20 cellular contexts compared by ENCODE assay signal in genomic region chr14:34257505-34257904, GRCh38.
A peak's percentile ranks its signal among the peaks of the same experiment; 100 is the strongest.
DNase-seq lines count a peak whose midpoint lies in the region; ATAC-seq, FAIRE-seq and TF ChIP-seq lines count a peak whose summit lies in the region.
"Had no signal": no experiment of that assay in that cellular context is flagged by ENCODE, and none has a peak within 500 bp of the region (broad histone marks: within the 10 kb centered on the region; RNA-seq: fewer than 3 reads in every experiment).

No MANE protein-coding gene starts in this region.

- peak overlapping the region; percentile 8 for H2AFZ ChIP-seq in keratinocyte (ENCODE audit: control insufficient read depth, low read length)

- no peaks in the 10 kb centered on the region for H3K9me1 ChIP-seq in keratinocyte (ENCODE audit: control insufficient read depth, extremely low read depth, insufficient read depth, low read length)

- no peaks in the 10 kb centered on the region for H3K27me3 Mint-ChIP-seq in type B pancreatic cell

- H3K4me1 Mint-ChIP-seq in type B pancreatic cell (ENCODE audit: unreplicated experiment), result peaks cover 3% of the 10 kb centered on the region
- H3K4me1 Mint-ChIP-seq: CD8-positive, alpha-beta memory T cell had no signal

- FAIRE-seq in keratinocyte (lab: Jason Lieb, UNC), result peak; percentile 73
- FAIRE-seq: A204.1, GM12878 had no signal

- TF ChIP-seq POLR2A in body of pancreas (IDR thresholded peaks at IDR 0.05), result no peak

- H3K79me2 ChIP-seq in keratinocyte (ENCODE audit: control insufficient read depth, insufficient read depth, low read length), result no peaks in the 10 kb centered on the region

- dilution Hi-C loops in keratinocyte (cut with MboI; ENCODE audit: extremely low pct_ligation_motif_present, low sequenced_read_pairs), result no loop called here

- no peaks in the 10 kb centered on the region for H4K20me1 ChIP-seq in keratinocyte (ENCODE audit: control insufficient read depth, extremely low read depth, insufficient read depth, low read length)

- TF ChIP-seq CTCF in body of pancreas (IDR thresholded peaks at IDR 0.05) (no peak), keratinocyte (optimal IDR thresholded peaks at IDR 0.05 in 1 of 3, IDR thresholded peaks at IDR 0.05 in 1 of 3, conservative IDR thresholded peaks at IDR 0.05 in 1 of 3; ENCODE audit: extremely low read depth in 1 of 3, insufficient read depth in 2 of 3, low read length in 3 of 3) (no peak), type B pancreatic cell (conservative IDR thresholded peaks at IDR 0.05) (no peak)

- H3K4me3 ChIP-seq in body of pancreas (no peak overlapping the region), keratinocyte (ENCODE audit: control insufficient read depth in 2 of 3, extremely low read depth in 1 of 3, insufficient read depth in 2 of 3, low read depth in 1 of 3, low read length in 3 of 3) (no peak overlapping the region)
- H3K4me3 ChIP-seq: GM12878, Peyer's patch, SJCRH30 had no signal

- H3K27me3 ChIP-seq in body of pancreas (no peaks in the 10 kb centered on the region), keratinocyte (ENCODE audit: control insufficient read depth, extremely low read depth, insufficient read depth, low read length) (no peaks in the 10 kb centered on the region)
- H3K27me3 ChIP-seq: Peyer's patch, SJCRH30 had no signal

- peak overlapping the region; percentile 82 for H3K27ac Mint-ChIP-seq in type B pancreatic cell
- H3K27ac Mint-ChIP-seq: CD8-positive, alpha-beta memory T cell had no signal

- peak overlapping the region; percentile 18 for H3K4me2 ChIP-seq in keratinocyte (ENCODE audit: control insufficient read depth, extremely low read depth, insufficient read depth, low read depth, low read length)

- H3K9me3 ChIP-seq in body of pancreas (no peaks in the 10 kb centered on the region), keratinocyte (ENCODE audit: control insufficient read depth, low read depth, low read length) (no peaks in the 10 kb centered on the region)
- H3K9me3 ChIP-seq: Peyer's patch, SJCRH30 had no signal

- H3K36me3 ChIP-seq in body of pancreas (replicated peaks in 1 of 2; ENCODE audit: insufficient read depth in 1 of 2, low read depth in 2 of 2), result no peaks in the 10 kb centered on the region
- no peaks in the 10 kb centered on the region for H3K36me3 ChIP-seq in keratinocyte (ENCODE audit: control insufficient read depth in 2 of 2, extremely low read depth in 1 of 2, insufficient read depth in 2 of 2, low read length in 2 of 2)
- H3K36me3 ChIP-seq: Peyer's patch, SJCRH30 had no signal

- H3K36me3 Mint-ChIP-seq in type B pancreatic cell, result no peaks in the 10 kb centered on the region
- H3K36me3 Mint-ChIP-seq: CD8-positive, alpha-beta memory T cell had no signal

- no peak overlapping the region for H3K27ac ChIP-seq in body of pancreas
- H3K27ac ChIP-seq in keratinocyte (ENCODE audit: control insufficient read depth, insufficient read depth, low read length), result peak overlapping the region; percentile 6
- H3K27ac ChIP-seq: C4-2B, Peyer's patch, SJCRH30 had no signal

- peak; percentile 56 for ATAC-seq in body of pancreas
- ATAC-seq: GM12878 had no signal

- no peak overlapping the region for H3K9ac ChIP-seq in keratinocyte (ENCODE audit: control insufficient read depth, extremely low read depth, insufficient read depth, low read length)

- peak overlapping the region; percentile 42 for H3K4me3 Mint-ChIP-seq in type B pancreatic cell
- H3K4me3 Mint-ChIP-seq: CD8-positive, alpha-beta memory T cell had no signal

- H3K4me1 ChIP-seq in body of pancreas (no peaks in the 10 kb centered on the region), keratinocyte (ENCODE audit: control insufficient read depth, extremely low read depth, insufficient read depth, low read length) (peaks cover 21% of the 10 kb centered on the region)
- H3K4me1 ChIP-seq: Peyer's patch, SJCRH30 had no signal

- 52 to 57% methylated on average over 4 of the region's 4 CpGs for WGBS in body of pancreas, 2 donors

- DNase-seq in ELF-1 (ENCODE audit: low read depth, low spot score) (peak; percentile 45), body of pancreas (no peak), keratinocyte (ENCODE audit: low read depth, low spot score) (no peak), type B pancreatic cell (ENCODE audit: extremely low spot score, unreplicated experiment) (no peak), SW 1271 (lab: John Stamatoyannopoulos, UW) (no peak), NCI-H1105 treated with DMSO at 0.1 percent for 48 hours (lab: John Stamatoyannopoulos, UW) (no peak)
- DNase-seq in stimulated activated CD4-positive, alpha-beta T cell treated with anti-CD3 and anti-CD28 coated beads, Interleukin-2, amount 100 ng/mL, for 24 hours, result no peak
- DNase-seq: CD8-positive, alpha-beta memory T cell; KBM-7; NCI-H1092; NCI-H1436 treated with DMSO at 0.1 percent for 48 hours; NCI-H1930; NCI-H510A; NCI-H748 treated with DMSO at 0.1 percent for 48 hours; NK-92 treated with Interleukin-12 subunit alpha and Interleukin-12 subunit beta, amount 100 ng/mL, for 24 hours; Peyer's patch; SJCRH30 had no signal

- intact Hi-C loops in body of pancreas (cut with DNase I), result no loop called here

- no peaks in the 10 kb centered on the region for H3K9me3 Mint-ChIP-seq in type B pancreatic cell
- H3K9me3 Mint-ChIP-seq: CD8-positive, alpha-beta memory T cell had no signal
